Comparison of ENCODE assay signal across 8 cellular contexts in genomic region chr11:47409440-47410403, GRCh38. TPM values are rescaled to one million over a fixed set of nuclear protein-coding genes. Genes with fewer than 3 reads are reported as not detected.
DNase-seq lines count a peak whose midpoint lies in the region; ATAC-seq and TF ChIP-seq lines count a peak whose summit lies in the region.

No MANE protein-coding gene starts in this region.

- H3K4me3 ChIP-seq in AG09309 (ENCODE audit: control insufficient read depth, low read depth, low read length) (peak overlapping the region; percentile 84), choroid plexus epithelial cell (ENCODE audit: low read depth, low read length) (peak overlapping the region; percentile 70)
- H3K4me3 ChIP-seq in Jurkat, Clone E6-1 (ENCODE audit: low read length), result peak overlapping the region; percentile 68

- H3K4me3 Mint-ChIP-seq in natural killer cell, result peak overlapping the region; percentile 97

- H3K36me3 Mint-ChIP-seq in natural killer cell, result no peaks in the 10 kb centered on the region

- H3K27ac Mint-ChIP-seq in natural killer cell, result peak overlapping the region; percentile 90 to 92

- DNase-seq in AG09309 (ENCODE audit: low read depth) (no peak), choroid plexus epithelial cell (ENCODE audit: low read depth) (no peak), natural killer cell (no peak), DMS153 (lab: John Stamatoyannopoulos, UW) (no peak), A172 (ENCODE audit: low spot score) (no peak), DMS114 treated with DMSO at 0.1 percent for 48 hours (lab: John Stamatoyannopoulos, UW; ENCODE audit: unreplicated experiment) (no peak)
- no peak for DNase-seq in Jurkat, Clone E6-1 (ENCODE audit: low read depth, low spot score)

- no peaks in the 10 kb centered on the region for H3K9me3 Mint-ChIP-seq in natural killer cell

- ATAC-seq in natural killer cell (no peak), GM19023 (IDR thresholded peaks at IDR 0.05; ENCODE audit: unreplicated experiment) (no peak)

- intact Hi-C loops in natural killer cell (cut with micrococcal nuclease), result loop anchor here (5.0 to 10.0 kb wide), 2 partner anchors 152 to 235 kb away; partner anchors contain the start of genes ARFGAP2 and NR1H3

- H3K27me3 Mint-ChIP-seq in natural killer cell (ENCODE audit: low read depth in 2 of 2), result no peaks in the 10 kb centered on the region

- peaks cover 23 to 38% of the 10 kb centered on the region in 2 donors for H3K4me1 Mint-ChIP-seq in natural killer cell

- no peak for TF ChIP-seq CTCF in AG09309 (IDR thresholded peaks at IDR 0.05; ENCODE audit: control insufficient read depth, insufficient read depth, low read depth, low read length, missing control alignments)
- TF ChIP-seq CTCF in choroid plexus epithelial cell (conservative IDR thresholded peaks at IDR 0.05; ENCODE audit: low read depth, low read length), result no peak
- TF ChIP-seq CTCF in natural killer cell (IDR thresholded peaks at IDR 0.05), result no peak

RNA-seq across cellular contexts. Expression of gene SLC39A13, which starts 1.3 kb away (rescaled TPM):
- 21.0 TPM for polyA plus RNA-seq in Jurkat, Clone E6-1 (2012; ENCODE audit: insufficient read depth, insufficient read length)
- 10 to 100 TPM; 29.1 to 34.7 (median 32.6) TPM for total RNA-seq in natural killer cell
- 103 and 108 TPM in 2 replicates for total RNA-seq in A172 (2014; rRNA removed; shearing (Covaris generic))

RNA-seq across cellular contexts. Expression of gene PSMC3, which starts 16.5 kb away (rescaled TPM):
- 274 TPM for polyA plus RNA-seq in Jurkat, Clone E6-1 (2012; ENCODE audit: insufficient read depth, insufficient read length)
- 10 to 100 TPM; 74.0 to 85.9 (median 77.7) TPM for total RNA-seq in natural killer cell
- 435 and 665 TPM in 2 replicates for total RNA-seq in A172 (2014; rRNA removed; shearing (Covaris generic))

RNA-seq across cellular contexts. Expression of gene SPI1, which starts 31.4 kb away (rescaled TPM):
- not detected for polyA plus RNA-seq in Jurkat, Clone E6-1 (2012; ENCODE audit: insufficient read depth, insufficient read length)
- 10 to 100 TPM; 15.0 to 65.4 (median 55.4) TPM for total RNA-seq in natural killer cell
- 0.10 TPM in 1 of 2 replicates, not detected in the other for total RNA-seq in A172 (2014; rRNA removed; shearing (Covaris generic))

RNA-seq across cellular contexts. Expression of gene RAPSN, which starts 39.2 kb away (rescaled TPM):
- polyA plus RNA-seq in Jurkat, Clone E6-1 (2012; ENCODE audit: insufficient read depth, insufficient read length), result not detected
- 1 to 10 TPM; 1.6 to 2.2 (median 1.7) TPM for total RNA-seq in natural killer cell
- not detected in 2 replicates for total RNA-seq in A172 (2014; rRNA removed; shearing (Covaris generic))

RNA-seq across cellular contexts. Expression of gene MYBPC3, which starts 57.2 kb away (rescaled TPM):
- not detected for polyA plus RNA-seq in Jurkat, Clone E6-1 (2012; ENCODE audit: insufficient read depth, insufficient read length)
- total RNA-seq in natural killer cell, result under 1 TPM in 2 of 3 donors, not detected in 1; 0.45 to 0.53 TPM
- total RNA-seq in A172 (2014; rRNA removed; shearing (Covaris generic)), result not detected in 2 replicates

Comparison
In these comparisons a context has a peak if more than half of its experiments do, and no peak if none do; other contexts are left out.
1. RNA of gene SPI1, which starts 31.4 kb away (total RNA-seq): 15.0 to 65.4 TPM in natural killer cell; 0.10 TPM in A172; every median in the first group is over 10 times any median in the second.
2. Peak in every context shown above with its lines, with median percentiles within 50 percentile points of each other: H3K4me3 ChIP-seq.